ENCODE assay signal across 10 cellular contexts in the genomic region with DNA sequence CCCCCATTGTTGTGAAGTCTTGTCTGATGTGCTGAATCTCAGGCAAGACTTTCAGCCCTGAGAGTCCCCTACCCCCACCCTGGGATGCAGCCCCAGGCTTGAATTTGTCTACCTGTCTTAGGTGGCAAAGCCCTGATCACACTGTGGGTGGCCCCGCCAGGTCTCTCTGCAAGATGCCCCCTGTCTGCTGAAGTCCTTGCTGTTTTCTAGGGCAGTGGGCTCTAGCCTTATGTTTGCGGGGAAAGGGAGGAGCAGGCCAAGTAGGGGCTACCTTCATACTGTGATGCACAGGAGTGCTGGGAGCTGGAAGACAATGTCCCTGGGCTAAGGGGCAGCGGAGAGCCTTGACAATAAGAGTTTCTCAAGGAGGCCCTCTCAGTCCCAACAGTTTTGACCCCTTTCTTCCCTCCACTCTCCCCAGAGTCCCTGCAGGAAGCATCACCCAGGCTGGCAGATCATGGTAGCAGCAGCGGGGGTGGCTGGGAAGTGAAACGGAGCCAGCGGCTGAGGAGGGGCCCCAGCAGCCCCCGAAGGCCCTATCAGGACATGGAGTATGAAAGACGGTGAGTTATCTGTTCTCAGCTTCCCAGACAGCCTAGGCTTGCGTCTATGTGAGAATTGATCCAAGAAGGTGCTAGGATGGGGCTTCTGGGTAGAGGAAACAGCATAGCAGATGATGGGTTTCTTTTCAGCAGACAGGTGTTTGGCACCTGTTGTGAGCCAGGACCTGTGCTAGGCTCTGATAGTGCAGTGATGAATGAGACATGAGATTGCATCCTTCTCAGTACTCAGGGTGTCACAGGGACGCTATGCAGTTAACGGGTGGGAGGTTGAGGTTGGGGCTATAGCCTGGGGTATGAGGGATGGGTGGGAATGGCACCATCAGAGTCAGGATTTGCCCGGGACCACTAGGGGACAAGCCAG. TPM values are rescaled to one million over a fixed set of nuclear protein-coding genes. Genes with fewer than 3 reads are reported as not detected.
DNase-seq lines count a peak whose midpoint lies in the region; TF ChIP-seq lines count a peak whose summit lies in the region.
"Had no signal": no experiment of that assay in that cellular context is flagged by ENCODE, and none has a peak within 500 bp of the region (broad histone marks: within the 10 kb centered on the region; RNA-seq: fewer than 3 reads in every experiment).

No MANE protein-coding gene starts in this region.

- H3K4me3 ChIP-seq in iPS-15b (ENCODE audit: low read depth, low read length) (peak overlapping the region; percentile 81), tibial nerve (peak overlapping the region in 3 of 4 donors; percentile 7 to 78 (median 59))

- no peaks in the 10 kb centered on the region for H3K9me3 ChIP-seq in iPS-15b (ENCODE audit: control insufficient read depth, insufficient read depth, low read length)
- no peaks in the 10 kb centered on the region for H3K9me3 ChIP-seq in tibial nerve
- H3K9me3 ChIP-seq: Peyer's patch had no signal

- peaks cover 33% of the 10 kb centered on the region for H3K36me3 Mint-ChIP-seq in activated naive CD4-positive, alpha-beta T cell treated with anti-CD3 and anti-CD28 coated beads, Interleukin-2, amount 10 ng/mL, durations not matched to agents 7 days and 5 days
- H3K36me3 Mint-ChIP-seq in activated T-helper 2 cell treated with anti-CD3 and anti-CD28 coated beads, Interferon-gamma antibody, Interleukin-2, Interleukin-4, amounts not matched to agents 10 μg/mL and 5 μg/mL and 100 μg/mL, durations not matched to agents 14 hours and 24 hours and 36 hours (ENCODE audit: low read depth) = peaks cover 62% of the 10 kb centered on the region

- no peak for TF ChIP-seq CTCF in tibial nerve (IDR thresholded peaks at IDR 0.05)

- H3K27ac Mint-ChIP-seq in activated naive CD4-positive, alpha-beta T cell treated with anti-CD3 and anti-CD28 coated beads, Interleukin-2, amount 10 ng/mL, durations not matched to agents 7 days and 5 days = peak overlapping the region; percentile 49
- no peak overlapping the region for H3K27ac Mint-ChIP-seq in activated T-helper 2 cell treated with anti-CD3 and anti-CD28 coated beads, Interferon-gamma antibody, Interleukin-2, Interleukin-4, amounts not matched to agents 10 μg/mL and 5 μg/mL and 100 μg/mL, durations not matched to agents 14 hours and 24 hours and 36 hours

- H3K9me3 Mint-ChIP-seq in activated naive CD4-positive, alpha-beta T cell treated with anti-CD3 and anti-CD28 coated beads, Interleukin-2, amount 10 ng/mL, durations not matched to agents 7 days and 5 days = peaks cover 3% of the 10 kb centered on the region
- no peaks in the 10 kb centered on the region for H3K9me3 Mint-ChIP-seq in activated T-helper 2 cell treated with anti-CD3 and anti-CD28 coated beads, Interferon-gamma antibody, Interleukin-2, Interleukin-4, amounts not matched to agents 10 μg/mL and 5 μg/mL and 100 μg/mL, durations not matched to agents 14 hours and 24 hours and 36 hours

- no peak overlapping the region for H3K9ac ChIP-seq in iPS-15b (ENCODE audit: low read depth, low read length)

- CTCF ChIA-PET in activated naive CD4-positive, alpha-beta T cell treated with anti-CD3 and anti-CD28 coated beads, Interleukin-2, amount 10 ng/mL, durations not matched to agents 7 days and 5 days (lab: Charles Lee) = no interaction called here

- H3K27ac ChIP-seq in tibial nerve = peak overlapping the region in 2 of 4 donors; percentile 97 to 98

- H3K4me3 Mint-ChIP-seq in activated naive CD4-positive, alpha-beta T cell treated with anti-CD3 and anti-CD28 coated beads, Interleukin-2, amount 10 ng/mL, durations not matched to agents 7 days and 5 days = peak overlapping the region; percentile 37
- H3K4me3 Mint-ChIP-seq in activated T-helper 2 cell treated with anti-CD3 and anti-CD28 coated beads, Interferon-gamma antibody, Interleukin-2, Interleukin-4, amounts not matched to agents 10 μg/mL and 5 μg/mL and 100 μg/mL, durations not matched to agents 14 hours and 24 hours and 36 hours (ENCODE audit: low read depth) = peak overlapping the region; percentile 33

- H3K36me3 ChIP-seq in iPS-15b (ENCODE audit: control insufficient read depth, insufficient read depth, low read length) = peaks cover 10% of the 10 kb centered on the region
- H3K36me3 ChIP-seq in tibial nerve = peaks cover 0 to 5% (median 0%) of the 10 kb centered on the region in 3 donors

- WGBS in tibial nerve, 2 donors = 80 to 90% methylated on average over 8 to 12 of the region's 12 CpGs

- intact Hi-C loops in activated T-helper 2 cell treated with anti-CD3 and anti-CD28 coated beads, Interferon-gamma antibody, Interleukin-2, Interleukin-4, amounts not matched to agents 10 μg/mL and 5 μg/mL and 100 μg/mL, durations not matched to agents 14 hours and 24 hours and 36 hours (cut with micrococcal nuclease) = no loop called here
- intact Hi-C loops in posterior vena cava (cut with DNase I) = no loop called here

- no peak for TF ChIP-seq POLR2A in tibial nerve (IDR thresholded peaks at IDR 0.05)

- H3K27me3 Mint-ChIP-seq in activated naive CD4-positive, alpha-beta T cell treated with anti-CD3 and anti-CD28 coated beads, Interleukin-2, amount 10 ng/mL, durations not matched to agents 7 days and 5 days = peaks cover 4% of the 10 kb centered on the region
- no peaks in the 10 kb centered on the region for H3K27me3 Mint-ChIP-seq in activated T-helper 2 cell treated with anti-CD3 and anti-CD28 coated beads, Interferon-gamma antibody, Interleukin-2, Interleukin-4, amounts not matched to agents 10 μg/mL and 5 μg/mL and 100 μg/mL, durations not matched to agents 14 hours and 24 hours and 36 hours (ENCODE audit: low read depth)

- peaks cover 7% of the 10 kb centered on the region for H3K4me1 ChIP-seq in iPS-15b (ENCODE audit: control insufficient read depth, insufficient read depth, low read length)
- H3K4me1 ChIP-seq in tibial nerve = peaks cover 0 to 26% (median 6%) of the 10 kb centered on the region in 4 donors

- TF ChIP-seq EP300 in tibial nerve (IDR thresholded peaks at IDR 0.05) = no peak

- H3K27me3 ChIP-seq in iPS-15b (ENCODE audit: control insufficient read depth, insufficient read depth, low read length) = no peaks in the 10 kb centered on the region
- no peaks in the 10 kb centered on the region for H3K27me3 ChIP-seq in tibial nerve
- H3K27me3 ChIP-seq: Peyer's patch had no signal

- no peak for DNase-seq in activated naive CD4-positive, alpha-beta T cell treated with anti-CD3 and anti-CD28 coated beads, Interleukin-2, amount 10 ng/mL, durations not matched to agents 7 days and 5 days
- DNase-seq in activated naive CD4-positive, alpha-beta T cell (lab: John Stamatoyannopoulos, UW) = no peak
- no peak for DNase-seq in activated T-helper 2 cell treated with anti-CD3 and anti-CD28 coated beads, Interferon-gamma antibody, Interleukin-2, Interleukin-4, amounts not matched to agents 10 μg/mL and 5 μg/mL and 100 μg/mL, durations not matched to agents 14 hours and 24 hours and 36 hours (ENCODE audit: low spot score)
- no peak for DNase-seq in tibial nerve (ENCODE audit: low spot score in 2 of 2)
- no peak for DNase-seq in NCI-H2029 treated with DMSO at 0.1 percent for 48 hours (lab: John Stamatoyannopoulos, UW)
- DNase-seq in activated CD4-positive, CD25-positive, alpha-beta regulatory T cell (lab: John Stamatoyannopoulos, UW) = no peak
- no peak for DNase-seq in posterior vena cava (ENCODE audit: low spot score)
- DNase-seq: kidney glomerular epithelial cell had no signal

- peaks cover 32% of the 10 kb centered on the region for H3K4me1 Mint-ChIP-seq in activated naive CD4-positive, alpha-beta T cell treated with anti-CD3 and anti-CD28 coated beads, Interleukin-2, amount 10 ng/mL, durations not matched to agents 7 days and 5 days
- peaks cover 19% of the 10 kb centered on the region for H3K4me1 Mint-ChIP-seq in activated T-helper 2 cell treated with anti-CD3 and anti-CD28 coated beads, Interferon-gamma antibody, Interleukin-2, Interleukin-4, amounts not matched to agents 10 μg/mL and 5 μg/mL and 100 μg/mL, durations not matched to agents 14 hours and 24 hours and 36 hours (ENCODE audit: low read depth)

RNA-seq across cellular contexts. Expression of gene RBM10, which starts 2.2 kb away (rescaled TPM):
- total RNA-seq in activated T-helper 2 cell treated with anti-CD3 and anti-CD28 coated beads, Interferon-gamma antibody, Interleukin-2, Interleukin-4, amounts not matched to agents 10 μg/mL and 5 μg/mL and 100 μg/mL, durations not matched to agents 14 hours and 24 hours and 36 hours = 65.7 and 69.2 TPM in 2 replicates
- total RNA-seq in tibial nerve = 10 to 100 TPM; 27.3 to 46.2 (median 33.7) TPM
- 10 to 100 TPM; 17.8 to 20.8 TPM for total RNA-seq in posterior vena cava

RNA-seq across cellular contexts. Expression of gene NDUFB11, which starts 2.7 kb away (rescaled TPM):
- 91.7 and 98.8 TPM in 2 replicates for total RNA-seq in activated T-helper 2 cell treated with anti-CD3 and anti-CD28 coated beads, Interferon-gamma antibody, Interleukin-2, Interleukin-4, amounts not matched to agents 10 μg/mL and 5 μg/mL and 100 μg/mL, durations not matched to agents 14 hours and 24 hours and 36 hours
- total RNA-seq in tibial nerve (10 to 100 TPM; 45.4 to 78.1 (median 60.5) TPM), posterior vena cava (10 to 100 TPM; 35.7 to 44.0 TPM)

RNA-seq across cellular contexts. Expression of gene UBA1, which starts 46.4 kb away (rescaled TPM):
- total RNA-seq in activated T-helper 2 cell treated with anti-CD3 and anti-CD28 coated beads, Interferon-gamma antibody, Interleukin-2, Interleukin-4, amounts not matched to agents 10 μg/mL and 5 μg/mL and 100 μg/mL, durations not matched to agents 14 hours and 24 hours and 36 hours = 242 and 250 TPM in 2 replicates
- 100 to 1,000 TPM; 124 to 168 (median 144) TPM for total RNA-seq in tibial nerve
- 100 to 1,000 TPM; 151 to 179 TPM for total RNA-seq in posterior vena cava
